In genomic region chr20:17618673-17619013, GRCh38 we compare ENCODE assay signal across 22 cellular contexts.
"Had no signal": no experiment of that assay in that cellular context is flagged by ENCODE, and none has a peak within 500 bp of the region (broad histone marks: within the 10 kb centered on the region; RNA-seq: fewer than 3 reads in every experiment).

No MANE protein-coding gene starts in this region.

- H3K27me3 ChIP-seq: adrenal gland, body of pancreas had no signal

- H3K27me3 Mint-ChIP-seq: activated naive CD8-positive, alpha-beta T cell treated with anti-CD3 and anti-CD28 coated beads, Interleukin-2, amount 10 ng/mL, durations not matched to agents 7 days and 5 days had no signal

- H3K27ac Mint-ChIP-seq: activated naive CD8-positive, alpha-beta T cell treated with anti-CD3 and anti-CD28 coated beads, Interleukin-2, amount 10 ng/mL, durations not matched to agents 7 days and 5 days; activated T-cell treated with anti-CD3 and anti-CD28 coated beads, Interleukin-2, amount 50 U/mL, for 72 hours; T-helper 1 cell treated with Interleukin-12 subunit alpha and Interleukin-12 subunit beta and Interleukin-4 antibody, amounts not matched to agents 30 μg/mL and 1 μg/mL, for 36 hours had no signal

- H3K4me2 ChIP-seq: KMS-11 had no signal

- DNase-seq: activated CD4-positive, alpha-beta T cell treated with anti-CD3 and anti-CD28 coated beads for 4 hours; activated naive CD4-positive, alpha-beta T cell treated with anti-CD3 and anti-CD28 coated beads, Interleukin-2, amount 50 U/mL, for 16 hours; activated T-cell treated with anti-CD3 and anti-CD28 coated beads for 4 hours; activated T-cell treated with anti-CD3 and anti-CD28 coated beads, Interleukin-2, amount 50 U/mL, for 72 hours; central memory CD4-positive, alpha-beta T cell; MV-4-11; NCI-H1105; NCI-H1436; NCI-H1694 treated with DMSO at 0.1 percent for 48 hours; NCI-H2029 treated with DMSO at 0.1 percent for 48 hours; NCI-H345; NCI-H510A; NCI-H526 treated with DMSO at 0.1 percent for 48 hours; NK-92 treated with Interleukin-12 subunit alpha and Interleukin-12 subunit beta, amount 100 ng/mL, for 24 hours; SHP77 treated with DMSO at 0.1 percent for 48 hours had no signal

- H3K4me3 Mint-ChIP-seq: activated naive CD8-positive, alpha-beta T cell treated with anti-CD3 and anti-CD28 coated beads, Interleukin-2, amount 10 ng/mL, durations not matched to agents 7 days and 5 days; activated T-cell treated with anti-CD3 and anti-CD28 coated beads, Interleukin-2, amount 50 U/mL, for 72 hours; T-helper 1 cell treated with Interleukin-12 subunit alpha and Interleukin-12 subunit beta and Interleukin-4 antibody, amounts not matched to agents 30 μg/mL and 1 μg/mL, for 36 hours had no signal

- H3K9me3 ChIP-seq: adrenal gland, body of pancreas had no signal

- FAIRE-seq: bronchial epithelial cell, RCC 7860 had no signal

- H3K27ac ChIP-seq: adrenal gland, KMS-11 had no signal

- H3K9me3 Mint-ChIP-seq: activated naive CD8-positive, alpha-beta T cell treated with anti-CD3 and anti-CD28 coated beads, Interleukin-2, amount 10 ng/mL, durations not matched to agents 7 days and 5 days; activated T-cell treated with anti-CD3 and anti-CD28 coated beads, Interleukin-2, amount 50 U/mL, for 72 hours; T-helper 1 cell treated with Interleukin-12 subunit alpha and Interleukin-12 subunit beta and Interleukin-4 antibody, amounts not matched to agents 30 μg/mL and 1 μg/mL, for 36 hours had no signal

- H3K36me3 Mint-ChIP-seq: activated naive CD8-positive, alpha-beta T cell treated with anti-CD3 and anti-CD28 coated beads, Interleukin-2, amount 10 ng/mL, durations not matched to agents 7 days and 5 days had no signal

- H3K4me1 ChIP-seq: adrenal gland had no signal

- H3K4me3 ChIP-seq: adrenal gland, body of pancreas had no signal

- H3K9ac ChIP-seq: KMS-11 had no signal
